ENCODE assay signal across 29 cellular contexts in the genomic region with DNA sequence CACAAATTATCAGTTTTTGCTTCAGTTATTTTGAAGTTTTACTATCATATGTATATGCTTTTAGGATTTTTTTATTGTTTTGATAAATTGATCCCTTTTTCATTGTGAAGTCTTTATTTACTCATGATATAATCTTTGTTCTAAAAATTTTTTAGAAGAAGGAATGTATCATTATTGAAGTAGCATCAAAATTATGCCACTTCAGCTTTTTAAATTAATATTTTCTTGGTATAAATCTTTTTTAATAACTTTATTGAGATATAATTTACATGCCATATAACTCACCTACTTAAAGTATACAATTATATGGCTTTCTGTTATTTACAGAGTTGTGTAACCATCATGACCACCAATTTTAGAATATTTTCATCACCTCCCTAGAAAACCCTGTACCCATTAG.
"Had no signal": no experiment of that assay in that cellular context is flagged by ENCODE, and none has a peak within 500 bp of the region (broad histone marks: within the 10 kb centered on the region; RNA-seq: fewer than 3 reads in every experiment).

No MANE protein-coding gene starts in this region.

- H3K9me3 ChIP-seq: neutrophil, ovary, psoas muscle, right lobe of liver, suprapubic skin, testis, upper lobe of right lung had no signal

- H3K4me1 ChIP-seq: parathyroid adenoma, psoas muscle, right lobe of liver, suprapubic skin, testis, transverse colon, upper lobe of right lung, uterus had no signal

- H3K4me2 ChIP-seq: smooth muscle cell had no signal

- H3K36me3 ChIP-seq: neutrophil, ovary, right lobe of liver, sigmoid colon, spleen, suprapubic skin, tibial artery, transverse colon, upper lobe of right lung, uterus had no signal

- H3K27me3 ChIP-seq: ovary, right lobe of liver, testis, tibial artery, uterus had no signal

- DNase-seq: naive thymus-derived CD8-positive, alpha-beta T cell; nephron progenitor cell; occipital lobe; ovary; psoas muscle; right cardiac atrium; right lobe of liver; sigmoid colon; spleen; stimulated activated CD4-positive, alpha-beta T cell treated with anti-CD3 and anti-CD28 coated beads, Interleukin-12 subunit alpha, Interleukin-12 subunit beta, amount 100 ng/mL, for 4 hours; stimulated activated CD4-positive, alpha-beta T cell treated with anti-CD3 and anti-CD28 coated beads, Interleukin-1b, Interleukin-23, amount 100 ng/mL, for 48 hours; stimulated activated CD4-positive, alpha-beta T cell treated with anti-CD3 and anti-CD28 coated beads, Interleukin-4, amount 100 ng/mL, for 1 hour; stimulated activated CD4-positive, alpha-beta T cell treated with anti-CD3 and anti-CD28 coated beads, Interleukin-4, amount 100 ng/mL, for 4 hours; stimulated activated CD8-positive, alpha-beta memory T cell treated with anti-CD3 and anti-CD28 coated beads, Interleukin-4, amount 100 ng/mL, for 48 hours; stimulated activated naive CD4-positive, alpha-beta T cell; stimulated activated naive CD8-positive, alpha-beta T cell treated with anti-CD3 and anti-CD28 coated beads, Interleukin-15, amount 100 ng/mL, for 72 hours; stimulated activated naive CD8-positive, alpha-beta T cell treated with anti-CD3 and anti-CD28 coated beads, Interleukin-15, Interleukin-2, amounts not matched to agents 100 U/mL and 50 U/mL, for 24 hours; substantia nigra; testis; tibial artery; transverse colon; upper lobe of right lung; uterus had no signal

- H3K79me2 ChIP-seq: parathyroid adenoma had no signal

- H2AFZ ChIP-seq: parathyroid adenoma had no signal

- ATAC-seq: naive thymus-derived CD8-positive, alpha-beta T cell; natural killer cell treated with Interleukin-12 subunit alpha and Interleukin-12 subunit beta and Interleukin-15 and Interleukin-18, amount 100 ng/mL, for 72 hours; psoas muscle; right cardiac atrium; right lobe of liver; stimulated activated memory B cell treated with anti-CD40 and anti-IgM and Interleukin-4, amounts not matched to agents 10 μg/mL and 1 μg/mL and 100 μg/mL, for 72 hours; stimulated activated naive CD8-positive, alpha-beta T cell treated with anti-CD3 and anti-CD28 coated beads, Interleukin-15, amount 100 ng/mL, for 72 hours; stimulated activated naive CD8-positive, alpha-beta T cell treated with anti-CD3 and anti-CD28 coated beads, Interleukin-15, Interleukin-2, amounts not matched to agents 100 U/mL and 50 U/mL, for 24 hours; upper lobe of right lung had no signal

- H3K9ac ChIP-seq: parathyroid adenoma had no signal

- H3K4me3 ChIP-seq: ovary, psoas muscle, right lobe of liver, sigmoid colon, smooth muscle cell, spleen, suprapubic skin, testis, tibial artery, transverse colon, upper lobe of right lung, uterus had no signal

- H3K27ac ChIP-seq: neutrophil, ovary, parathyroid adenoma, psoas muscle, right lobe of liver, sigmoid colon, spleen, suprapubic skin, testis, tibial artery, transverse colon, upper lobe of right lung, uterus had no signal
